Comparison of ENCODE assay signal across 1 cellular context in genomic region chrX:152038798-152039197, GRCh38.
TF ChIP-seq lines count a peak whose summit lies in the region.

No MANE protein-coding gene starts in this region.

TF ChIP-seq in SK-N-SH, 30 proteins besides CTCF, POLR2A, EP300 and RAD21 (continued from another document):
- no peak for TF ChIP-seq USF2 (IDR thresholded peaks at IDR 0.05; ENCODE audit: borderline replicate concordance, low read depth, low read length)
- no peak for TF ChIP-seq RCOR1 (IDR thresholded peaks at IDR 0.05; ENCODE audit: low read length)
- TF ChIP-seq, protein P1, sequence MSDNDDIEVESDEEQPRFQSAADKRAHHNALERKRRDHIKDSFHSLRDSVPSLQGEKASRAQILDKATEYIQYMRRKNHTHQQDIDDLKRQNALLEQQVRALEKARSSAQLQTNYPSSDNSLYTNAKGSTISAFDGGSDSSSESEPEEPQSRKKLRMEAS (IDR thresholded peaks at IDR 0.05; ENCODE audit: low read depth): no peak
